In the genomic region with DNA sequence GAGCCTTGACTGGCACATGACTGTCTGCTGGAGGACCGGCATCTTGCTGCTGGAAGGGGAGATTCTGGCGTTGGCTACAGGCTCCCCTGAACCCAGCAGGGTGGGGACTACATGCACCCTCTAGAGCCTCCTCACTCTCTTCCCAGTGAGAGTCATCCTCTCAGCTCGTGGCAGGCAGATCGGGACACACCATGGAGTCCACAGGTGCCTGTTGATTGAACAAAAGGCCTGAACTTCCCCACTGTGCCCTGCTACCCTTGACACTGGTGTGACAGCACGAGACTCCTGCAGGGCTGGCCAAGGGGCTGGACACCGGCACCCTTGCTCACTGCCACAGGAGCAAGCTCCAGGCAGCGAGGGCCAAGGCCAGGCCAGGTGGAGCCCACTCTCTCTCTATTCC, we compare ENCODE assay signal across 11 cellular contexts. TPM values are rescaled to one million over a fixed set of nuclear protein-coding genes. Genes with fewer than 3 reads are reported as not detected.
"Had no signal": no experiment of that assay in that cellular context is flagged by ENCODE, and none has a peak within 500 bp of the region (broad histone marks: within the 10 kb centered on the region; RNA-seq: fewer than 3 reads in every experiment).

No MANE protein-coding gene starts in this region.

- H3K9me3 Mint-ChIP-seq: GM23338, H9, HFFc6 had no signal

- DNase-seq: GM23248, GOT3, HCEC 1CT, HFFc6 had no signal

- FAIRE-seq: H54 had no signal

- H3K9ac ChIP-seq: GM23248 had no signal

- H3K4me1 ChIP-seq: HAP-1 had no signal

- H3K9me3 ChIP-seq: HAP-1 had no signal

- H3K4me1 Mint-ChIP-seq: GM23338 had no signal

- H3K4me3 Mint-ChIP-seq: GM23338, H9, HFFc6 had no signal

- H3K36me3 ChIP-seq: HAP-1 had no signal

- H3K27ac ChIP-seq: GM23248 had no signal

- H3K4me2 ChIP-seq: GM23338 had no signal

- H2AFZ ChIP-seq: GM23248, GM23338 had no signal

- H3K4me3 ChIP-seq: GM23248, GM23338, HAP-1 had no signal

- H3K27ac Mint-ChIP-seq: GM23338, H9, HFFc6 had no signal

RNA-seq across cellular contexts. Expression of a gene that starts 8.2 kb away (rescaled TPM):
- total RNA-seq: GM23248, H1, H4, H7, H9, HFFc6 had no signal
- polyA plus RNA-seq: GM23248 had no signal
